ENCODE assay signal across 28 cellular contexts in genomic region chr2:15355386-15355785, GRCh38.
"Had no signal": no experiment of that assay in that cellular context is flagged by ENCODE, and none has a peak within 500 bp of the region (broad histone marks: within the 10 kb centered on the region; RNA-seq: fewer than 3 reads in every experiment).

No MANE protein-coding gene starts in this region.

- H3K27ac ChIP-seq: body of pancreas, gastroesophageal sphincter, ovary, prostate gland, sigmoid colon, stomach, thyroid gland, upper lobe of left lung, vagina had no signal

- H3K4me1 Mint-ChIP-seq: natural killer cell; stimulated activated naive B cell treated with anti-CD40 and anti-IgM and Interleukin-4, amounts not matched to agents 10 μg/mL and 1 μg/mL and 100 μg/mL, for 72 hours had no signal

- H3K9me3 Mint-ChIP-seq: natural killer cell; stimulated activated naive B cell treated with anti-CD40 and anti-IgM and Interleukin-4, amounts not matched to agents 10 μg/mL and 1 μg/mL and 100 μg/mL, for 72 hours; T-helper 2 cell treated with Interferon-gamma antibody and Interleukin-4, amounts not matched to agents 5 μg/mL and 100 μg/mL, for 36 hours had no signal

- H3K4me3 Mint-ChIP-seq: activated naive CD8-positive, alpha-beta T cell; natural killer cell; stimulated activated naive B cell treated with anti-CD40 and anti-IgM and Interleukin-4, amounts not matched to agents 10 μg/mL and 1 μg/mL and 100 μg/mL, for 72 hours; T-helper 2 cell treated with Interferon-gamma antibody and Interleukin-4, amounts not matched to agents 5 μg/mL and 100 μg/mL, for 36 hours had no signal

- DNase-seq: activated CD4-positive, alpha-beta T cell treated with anti-CD3 and anti-CD28 coated beads for 4 hours; activated CD4-positive, alpha-beta T cell treated with anti-CD3 and anti-CD28 coated beads, Interleukin-2, amount 50 U/mL, for 4 hours; activated CD8-positive, alpha-beta memory T cell treated with anti-CD3 and anti-CD28 coated beads for 24 hours; activated effector memory CD4-positive, alpha-beta T cell treated with Interleukin-2 at 50 U/mL for 16 hours; activated naive CD4-positive, alpha-beta T cell treated with Interleukin-2 at 50 U/mL for 16 hours; aorta; body of pancreas; dermis blood vessel endothelial cell; effector CD4-positive, alpha-beta T cell; head of caudate nucleus; hippocampal formation; left cardiac atrium; natural killer cell; ovary; sigmoid colon; stimulated activated CD4-positive, alpha-beta T cell treated with anti-CD3 and anti-CD28 coated beads, Interleukin-1b, Interleukin-23, amount 100 ng/mL, for 48 hours; stimulated activated CD4-positive, alpha-beta T cell treated with anti-CD3 and anti-CD28 coated beads, Interleukin-4, amount 100 ng/mL, for 4 hours; stimulated activated CD8-positive, alpha-beta memory T cell treated with anti-CD3 and anti-CD28 coated beads, Interleukin-4, amount 100 ng/mL, for 48 hours; stimulated activated naive B cell treated with anti-CD40 and anti-IgM and Interleukin-4, amounts not matched to agents 10 μg/mL and 1 μg/mL and 100 μg/mL, for 72 hours; stomach; thyroid gland; upper lobe of left lung had no signal

- H3K4me2 ChIP-seq: smooth muscle cell had no signal

- H3K27me3 ChIP-seq: body of pancreas, gastroesophageal sphincter, ovary, sigmoid colon, stomach, thyroid gland, upper lobe of left lung, vagina had no signal

- ATAC-seq: body of pancreas; gastroesophageal sphincter; left cardiac atrium; stimulated activated naive B cell treated with anti-CD40 and anti-IgM and Interleukin-4, amounts not matched to agents 10 μg/mL and 1 μg/mL and 100 μg/mL, for 72 hours had no signal

- H3K9me3 ChIP-seq: body of pancreas, gastroesophageal sphincter, ovary, prostate gland, sigmoid colon, stomach, thyroid gland, upper lobe of left lung, vagina had no signal

- H3K4me1 ChIP-seq: body of pancreas, prostate gland, sigmoid colon, thyroid gland, upper lobe of left lung, vagina had no signal

- H3K27me3 Mint-ChIP-seq: activated naive CD8-positive, alpha-beta T cell; stimulated activated naive B cell treated with anti-CD40 and anti-IgM and Interleukin-4, amounts not matched to agents 10 μg/mL and 1 μg/mL and 100 μg/mL, for 72 hours had no signal

- H3K4me3 ChIP-seq: body of pancreas, gastroesophageal sphincter, ovary, prostate gland, sigmoid colon, smooth muscle cell, stomach, thyroid gland, upper lobe of left lung, vagina had no signal

- H3K27ac Mint-ChIP-seq: activated naive CD8-positive, alpha-beta T cell; natural killer cell; stimulated activated naive B cell treated with anti-CD40 and anti-IgM and Interleukin-4, amounts not matched to agents 10 μg/mL and 1 μg/mL and 100 μg/mL, for 72 hours; T-helper 2 cell treated with Interferon-gamma antibody and Interleukin-4, amounts not matched to agents 5 μg/mL and 100 μg/mL, for 36 hours had no signal
